Comparison of ENCODE assay signal across 8 cellular contexts in the genomic region with DNA sequence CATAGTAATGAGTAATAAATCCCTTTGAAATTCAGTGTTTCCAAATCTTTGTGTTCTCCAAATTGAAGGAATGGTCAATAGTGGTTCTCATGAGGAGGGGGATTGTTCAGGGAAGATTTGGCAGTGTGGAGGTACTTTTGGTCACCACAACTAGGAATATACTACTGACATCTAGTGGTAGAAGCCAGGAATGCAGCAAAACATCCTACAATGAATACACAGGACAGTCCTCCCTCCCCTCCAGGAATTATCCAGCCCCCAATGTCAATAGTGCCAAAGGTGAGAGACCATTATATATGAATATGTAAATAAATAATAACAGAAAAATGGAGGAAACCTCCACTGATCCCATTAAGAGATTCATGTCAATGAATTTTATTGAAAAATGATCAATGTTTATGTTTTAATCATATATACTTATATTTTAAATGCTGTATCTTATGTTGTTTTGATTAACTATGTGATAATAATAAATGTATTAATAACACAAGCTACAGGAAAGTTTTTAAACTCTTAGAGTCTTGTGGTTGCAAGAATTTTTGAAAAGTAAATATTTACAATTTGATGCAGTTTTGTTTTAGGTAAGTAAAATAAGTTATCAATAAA. TPM values are rescaled to one million over a fixed set of nuclear protein-coding genes. Genes with fewer than 3 reads are reported as not detected.
A peak's percentile ranks its signal among the peaks of the same experiment; 100 is the strongest.
DNase-seq lines count a peak whose midpoint lies in the region; ATAC-seq and TF ChIP-seq lines count a peak whose summit lies in the region.

No MANE protein-coding gene starts in this region.

- no peak overlapping the region for H3K4me3 ChIP-seq in heart left ventricle
- H3K4me3 ChIP-seq in aorta (ENCODE audit: low read length in 2 of 2), result no peak overlapping the region

- CTCF ChIA-PET in HEK293T (lab: Yijun Ruan, JAX), result interaction anchor here (1.2 kb wide), 1 partner anchor 71 kb away, joined by 4 read pairs; no protein-coding TSS in a partner anchor

- peaks cover 0 to 8% (median 0%) of the 10 kb centered on the region in 9 donors for H3K27me3 ChIP-seq in heart left ventricle
- H3K27me3 ChIP-seq in aorta (ENCODE audit: control insufficient read depth in 1 of 2, insufficient read depth in 2 of 2, low read length in 1 of 2), result no peaks in the 10 kb centered on the region

- POLR2A ChIA-PET in HEK293T (lab: Yijun Ruan, JAX), result no interaction called here

- no peaks in the 10 kb centered on the region for H3K9me3 ChIP-seq in heart left ventricle
- H3K9me3 ChIP-seq in aorta (ENCODE audit: control insufficient read depth, low read length), result no peaks in the 10 kb centered on the region

- intact Hi-C loops in heart left ventricle (cut with DNase I) (loop anchor here in 5 of 10 donors (1.0 to 10.0 kb wide), 7 partner anchors 32 to 1302 kb away; no protein-coding TSS in a partner anchor), left ventricle myocardium superior (cut with micrococcal nuclease) (no loop called here), aorta (cut with DNase I) (loop anchor here (5.0 to 10.0 kb wide), 2 partner anchors 68 to 889 kb away; no protein-coding TSS in a partner anchor)

- TF ChIP-seq POLR2A in heart left ventricle (IDR thresholded peaks at IDR 0.05), result no peak

- H3K4me1 ChIP-seq in heart left ventricle (no peaks in the 10 kb centered on the region), aorta (ENCODE audit: control insufficient read depth in 1 of 2, insufficient read depth in 2 of 2, low read length in 2 of 2) (no peaks in the 10 kb centered on the region)

- H3K27ac ChIP-seq in heart left ventricle (no peak overlapping the region), aorta (ENCODE audit: low read depth in 1 of 2, low read length in 2 of 2) (no peak overlapping the region)

- H3K36me3 ChIP-seq in heart left ventricle (no peaks in the 10 kb centered on the region), aorta (ENCODE audit: control insufficient read depth in 1 of 2, insufficient read depth in 2 of 2, low read length in 1 of 2) (no peaks in the 10 kb centered on the region)

- peak; percentile 46 to 82 (median 66) for TF ChIP-seq CTCF in heart left ventricle (IDR thresholded peaks at IDR 0.05)

- no peak for DNase-seq in heart left ventricle
- no peak for DNase-seq in left ventricle myocardium superior
- DNase-seq in HEK293T (ENCODE audit: extremely low spot score), result peak; percentile 48
- peak; percentile 62 for DNase-seq in NCI-H69 (lab: John Stamatoyannopoulos, UW)
- DNase-seq in central memory CD4-positive, alpha-beta T cell, result peak; percentile 28
- peak; percentile 42 to 53 for DNase-seq in lung microvascular endothelial cell (ENCODE audit: low read depth in 2 of 2)
- DNase-seq in aorta, result no peak

- ATAC-seq in heart left ventricle (no peak), left ventricle myocardium superior (no peak), aorta (ENCODE audit: low FRiP score) (no peak), HG03565 (IDR thresholded peaks at IDR 0.05; ENCODE audit: unreplicated experiment) (no peak)

TF ChIP-seq in HEK293T, 16 proteins besides CTCF, POLR2A, EP300 and RAD21:
- TF ChIP-seq FOXM1 (IDR thresholded peaks at IDR 0.05; ENCODE audit: borderline replicate concordance) (no peak), SP1 (IDR thresholded peaks at IDR 0.05) (no peak), NFRKB (IDR thresholded peaks at IDR 0.05) (no peak), CTBP1 (IDR thresholded peaks at IDR 0.05; ENCODE audit: borderline replicate concordance) (no peak), ELF4 (IDR thresholded peaks at IDR 0.05) (no peak), SUZ12 (IDR thresholded peaks at IDR 0.05) (no peak), L3MBTL2 (conservative IDR thresholded peaks at IDR 0.05) (no peak), ARNT (IDR thresholded peaks at IDR 0.05) (no peak), FOXK2 (IDR thresholded peaks at IDR 0.05) (no peak), FOXA1 (IDR thresholded peaks at IDR 0.05) (no peak), HDGF (IDR thresholded peaks at IDR 0.05; ENCODE audit: borderline replicate concordance) (no peak), LEF1 (IDR thresholded peaks at IDR 0.05; ENCODE audit: borderline replicate concordance) (no peak), ZNF384 (IDR thresholded peaks at IDR 0.05) (no peak), BHLHE40 (IDR thresholded peaks at IDR 0.05; ENCODE audit: borderline replicate concordance) (no peak), TARDBP (IDR thresholded peaks at IDR 0.05) (no peak)
- TF ChIP-seq, protein P1, sequence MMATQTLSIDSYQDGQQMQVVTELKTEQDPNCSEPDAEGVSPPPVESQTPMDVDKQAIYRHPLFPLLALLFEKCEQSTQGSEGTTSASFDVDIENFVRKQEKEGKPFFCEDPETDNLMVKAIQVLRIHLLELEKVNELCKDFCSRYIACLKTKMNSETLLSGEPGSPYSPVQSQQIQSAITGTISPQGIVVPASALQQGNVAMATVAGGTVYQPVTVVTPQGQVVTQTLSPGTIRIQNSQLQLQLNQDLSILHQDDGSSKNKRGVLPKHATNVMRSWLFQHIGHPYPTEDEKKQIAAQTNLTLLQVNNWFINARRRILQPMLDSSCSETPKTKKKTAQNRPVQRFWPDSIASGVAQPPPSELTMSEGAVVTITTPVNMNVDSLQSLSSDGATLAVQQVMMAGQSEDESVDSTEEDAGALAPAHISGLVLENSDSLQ (IDR thresholded peaks at IDR 0.05), result no peak
TF ChIP-seq in HEK293T: peak in this region for 0.

RNA-seq across cellular contexts. Expression of a gene that starts 14.4 kb away (rescaled TPM):
- total RNA-seq in heart left ventricle (not detected), left ventricle myocardium superior (not detected), lung microvascular endothelial cell (not detected in 2 replicates), aorta (not detected)
- polyA plus RNA-seq in heart left ventricle (not detected), aorta (not detected)

Comparison
In these comparisons a context has a peak if more than half of its experiments do, and no peak if none do; other contexts are left out.
1. DNase-seq: peak in HEK293T (single experiment), NCI-H69 (single experiment), central memory CD4-positive, alpha-beta T cell (single experiment) and lung microvascular endothelial cell (2 of 2); none in heart left ventricle (0 of 5), left ventricle myocardium superior (single experiment) and aorta (0 of 2).